8 cellular contexts compared by ENCODE assay signal in genomic region chr9:136644343-136644592, GRCh38. TPM values are rescaled to one million over a fixed set of nuclear protein-coding genes. Genes with fewer than 3 reads are reported as not detected.
DNase-seq lines count a peak whose midpoint lies in the region; ATAC-seq and TF ChIP-seq lines count a peak whose summit lies in the region.

No MANE protein-coding gene starts in this region.

- H3K9me3 Mint-ChIP-seq in stimulated activated naive CD8-positive, alpha-beta T cell treated with anti-CD3 and anti-CD28 coated beads, Interleukin-15, amount 100 ng/mL, for 72 hours = no peaks in the 10 kb centered on the region

- H3K36me3 ChIP-seq in ES-I3 (ENCODE audit: insufficient read depth, low read length) (no peaks in the 10 kb centered on the region), sigmoid colon (no peaks in the 10 kb centered on the region)

- H3K27me3 ChIP-seq in sigmoid colon = peaks cover 12 to 71% (median 47%) of the 10 kb centered on the region in 3 donors

- intact Hi-C loops in sigmoid colon (cut with DNase I) = loop anchor here (10.0 kb wide), 1 partner anchor 319 kb away; the partner anchor contains the start of gene GPSM1

- no peak overlapping the region for H3K27ac Mint-ChIP-seq in stimulated activated naive CD8-positive, alpha-beta T cell treated with anti-CD3 and anti-CD28 coated beads, Interleukin-15, amount 100 ng/mL, for 72 hours

- peak overlapping the region; percentile 22; the same call in 1 of the 2 replicates for H3K9ac ChIP-seq in ES-I3 (ENCODE audit: low read depth, low read length)

- WGBS in sigmoid colon, 2 donors = 1 to 4% methylated on average over 15 of the region's 15 CpGs

- no peak for TF ChIP-seq POLR2A in sigmoid colon (IDR thresholded peaks at IDR 0.05)

- peak; percentile 80 for DNase-seq in NCI-H2171 treated with DMSO at 0.1 percent for 48 hours (lab: John Stamatoyannopoulos, UW)
- peak; percentile 54 for DNase-seq in fibroblast of mammary gland (ENCODE audit: low read depth)
- DNase-seq in sigmoid colon = peak; percentile 90
- no peak for DNase-seq in hippocampal formation (lab: John Stamatoyannopoulos, UW)
- DNase-seq in stimulated activated naive CD8-positive, alpha-beta T cell treated with anti-CD3 and anti-CD28 coated beads, Interleukin-15, amount 100 ng/mL, for 72 hours = no peak

- no peak overlapping the region for H3K4me3 ChIP-seq in fibroblast of mammary gland (ENCODE audit: control insufficient read depth, low read depth, low read length)
- H3K4me3 ChIP-seq in sigmoid colon = peak overlapping the region in 3 of 4 donors; percentile 11 to 32 (median 23)

- ATAC-seq in GM18909 (IDR thresholded peaks at IDR 0.05; ENCODE audit: poor library complexity, unreplicated experiment) (no peak), GM21723 (IDR thresholded peaks at IDR 0.05; ENCODE audit: unreplicated experiment) (no peak)
- no peak for ATAC-seq in stimulated activated naive CD8-positive, alpha-beta T cell treated with anti-CD3 and anti-CD28 coated beads, Interleukin-15, amount 100 ng/mL, for 72 hours

- TF ChIP-seq EP300 in sigmoid colon (IDR thresholded peaks at IDR 0.05) = no peak

- H3K4me1 Mint-ChIP-seq in stimulated activated naive CD8-positive, alpha-beta T cell treated with anti-CD3 and anti-CD28 coated beads, Interleukin-15, amount 100 ng/mL, for 72 hours = peaks cover 7% of the 10 kb centered on the region

- TF ChIP-seq CTCF in fibroblast of mammary gland (conservative IDR thresholded peaks at IDR 0.05; ENCODE audit: control insufficient read depth, insufficient read depth, low read depth, low read length) (no peak), sigmoid colon (IDR thresholded peaks at IDR 0.05) (no peak)

- H3K9me3 ChIP-seq in ES-I3 (ENCODE audit: control insufficient read depth, insufficient read depth, low read length) = no peaks in the 10 kb centered on the region
- H3K9me3 ChIP-seq in sigmoid colon = no peaks in the 10 kb centered on the region

- H3K27ac ChIP-seq in sigmoid colon = peak overlapping the region; percentile 48 to 66 (median 58)

- peaks cover 66% of the 10 kb centered on the region for H3K27me3 Mint-ChIP-seq in stimulated activated naive CD8-positive, alpha-beta T cell treated with anti-CD3 and anti-CD28 coated beads, Interleukin-15, amount 100 ng/mL, for 72 hours

- H3K4me1 ChIP-seq in ES-I3 (ENCODE audit: insufficient read depth, low read length) (no peaks in the 10 kb centered on the region; the same call in 1 of the 2 replicates), sigmoid colon (peaks cover 0 to 17% (median 10%) of the 10 kb centered on the region in 4 donors)

- H3K4me3 Mint-ChIP-seq in stimulated activated naive CD8-positive, alpha-beta T cell treated with anti-CD3 and anti-CD28 coated beads, Interleukin-15, amount 100 ng/mL, for 72 hours = no peak overlapping the region

RNA-seq across cellular contexts. Expression of gene EGFL7, which starts 18.4 kb away (rescaled TPM):
- 10 to 100 TPM; 31.0 to 75.6 (median 46.0) TPM for total RNA-seq in sigmoid colon
- polyA plus RNA-seq in sigmoid colon = 10 to 100 TPM in 2 of 3 donors, 1 to 10 TPM in 1; 6.0 to 43.5 (median 27.6) TPM

RNA-seq across cellular contexts. Expression of gene AGPAT2, which starts 43.0 kb away (rescaled TPM):
- 10 to 100 TPM; 28.0 to 62.4 (median 33.7) TPM for total RNA-seq in sigmoid colon
- 100 to 1,000 TPM in 2 of 3 donors, 10 to 100 TPM in 1; 92.5 to 345 (median 181) TPM for polyA plus RNA-seq in sigmoid colon

Comparison
In these comparisons a context has a peak if more than half of its experiments do, and no peak if none do; other contexts are left out.
1. DNase-seq: peak in NCI-H2171 treated with DMSO at 0.1 percent for 48 hours (single experiment), fibroblast of mammary gland (single experiment) and sigmoid colon (single experiment); none in hippocampal formation (0 of 2) and stimulated activated naive CD8-positive, alpha-beta T cell treated with anti-CD3 and anti-CD28 coated beads, Interleukin-15, amount 100 ng/mL, for 72 hours (0 of 2).